1 cellular context compared by ENCODE assay signal in the genomic region with DNA sequence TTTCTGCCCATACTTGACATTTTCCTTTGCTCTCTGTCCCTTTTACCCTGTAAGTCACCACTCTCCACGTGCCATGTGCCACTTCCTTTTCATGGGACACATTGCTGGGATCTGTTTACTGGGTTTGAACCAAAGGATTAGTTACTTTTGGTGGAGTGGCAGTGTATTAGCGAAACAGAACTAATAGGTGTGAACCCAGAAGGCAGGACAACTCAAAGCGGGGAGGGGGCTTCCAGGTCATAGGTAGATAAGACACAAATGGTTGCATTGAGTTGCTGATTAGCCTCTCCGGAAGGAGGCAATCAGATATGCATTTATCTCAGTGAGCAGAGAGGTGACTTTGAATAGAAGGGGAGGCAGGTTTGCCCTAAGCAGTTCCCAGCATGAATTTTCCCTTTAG.
TF ChIP-seq lines count a peak whose summit lies in the region.

No MANE protein-coding gene starts in this region.

TF ChIP-seq in K562, 482 proteins besides CTCF, POLR2A, EP300 and RAD21 (continued from another document):
- TF ChIP-seq, protein P1, sequence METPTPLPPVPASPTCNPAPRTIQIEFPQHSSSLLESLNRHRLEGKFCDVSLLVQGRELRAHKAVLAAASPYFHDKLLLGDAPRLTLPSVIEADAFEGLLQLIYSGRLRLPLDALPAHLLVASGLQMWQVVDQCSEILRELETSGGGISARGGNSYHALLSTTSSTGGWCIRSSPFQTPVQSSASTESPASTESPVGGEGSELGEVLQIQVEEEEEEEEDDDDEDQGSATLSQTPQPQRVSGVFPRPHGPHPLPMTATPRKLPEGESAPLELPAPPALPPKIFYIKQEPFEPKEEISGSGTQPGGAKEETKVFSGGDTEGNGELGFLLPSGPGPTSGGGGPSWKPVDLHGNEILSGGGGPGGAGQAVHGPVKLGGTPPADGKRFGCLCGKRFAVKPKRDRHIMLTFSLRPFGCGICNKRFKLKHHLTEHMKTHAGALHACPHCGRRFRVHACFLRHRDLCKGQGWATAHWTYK (CRISPR knock-in tag; IDR thresholded peaks at IDR 0.05) = no peak
- TF ChIP-seq, protein P2, sequence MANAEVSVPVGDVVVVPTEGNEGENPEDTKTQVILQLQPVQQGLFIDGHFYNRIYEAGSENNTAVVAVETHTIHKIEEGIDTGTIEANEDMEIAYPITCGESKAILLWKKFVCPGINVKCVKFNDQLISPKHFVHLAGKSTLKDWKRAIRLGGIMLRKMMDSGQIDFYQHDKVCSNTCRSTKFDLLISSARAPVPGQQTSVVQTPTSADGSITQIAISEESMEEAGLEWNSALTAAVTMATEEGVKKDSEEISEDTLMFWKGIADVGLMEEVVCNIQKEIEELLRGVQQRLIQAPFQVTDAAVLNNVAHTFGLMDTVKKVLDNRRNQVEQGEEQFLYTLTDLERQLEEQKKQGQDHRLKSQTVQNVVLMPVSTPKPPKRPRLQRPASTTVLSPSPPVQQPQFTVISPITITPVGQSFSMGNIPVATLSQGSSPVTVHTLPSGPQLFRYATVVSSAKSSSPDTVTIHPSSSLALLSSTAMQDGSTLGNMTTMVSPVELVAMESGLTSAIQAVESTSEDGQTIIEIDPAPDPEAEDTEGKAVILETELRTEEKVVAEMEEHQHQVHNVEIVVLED (CRISPR knock-in tag; IDR thresholded peaks at IDR 0.05) = no peak
- peak; percentile 49; the same call in 1 of the 2 replicates for TF ChIP-seq SPI1 (IDR thresholded peaks at IDR 0.05; ENCODE audit: borderline replicate concordance, low read depth, low read length)
- TF ChIP-seq TRIM24 (IDR thresholded peaks at IDR 0.05) = peak in 1 of 2 experiments; percentile 74; a peak in 2 of 4 replicates
- no peak for TF ChIP-seq RFX1 (IDR thresholded peaks at IDR 0.05)
- TF ChIP-seq CHD4 (IDR thresholded peaks at IDR 0.05; ENCODE audit: insufficient read depth, insufficient replicate concordance, low read depth, low read length, poor library complexity, severe bottlenecking) = no peak
- TF ChIP-seq C11orf30 (IDR thresholded peaks at IDR 0.05; ENCODE audit: low read depth) = no peak
- peak; percentile 62; the same call in 1 of the 2 replicates for TF ChIP-seq ZNF668 (CRISPR knock-in tag; IDR thresholded peaks at IDR 0.05)
- no peak for TF ChIP-seq CAMTA2 (CRISPR knock-in tag; conservative IDR thresholded peaks at IDR 0.05)
- TF ChIP-seq MAFK (IDR thresholded peaks at IDR 0.05; ENCODE audit: low read length) = no peak
- TF ChIP-seq, protein P3, sequence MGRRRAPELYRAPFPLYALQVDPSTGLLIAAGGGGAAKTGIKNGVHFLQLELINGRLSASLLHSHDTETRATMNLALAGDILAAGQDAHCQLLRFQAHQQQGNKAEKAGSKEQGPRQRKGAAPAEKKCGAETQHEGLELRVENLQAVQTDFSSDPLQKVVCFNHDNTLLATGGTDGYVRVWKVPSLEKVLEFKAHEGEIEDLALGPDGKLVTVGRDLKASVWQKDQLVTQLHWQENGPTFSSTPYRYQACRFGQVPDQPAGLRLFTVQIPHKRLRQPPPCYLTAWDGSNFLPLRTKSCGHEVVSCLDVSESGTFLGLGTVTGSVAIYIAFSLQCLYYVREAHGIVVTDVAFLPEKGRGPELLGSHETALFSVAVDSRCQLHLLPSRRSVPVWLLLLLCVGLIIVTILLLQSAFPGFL (CRISPR knock-in tag; IDR thresholded peaks at IDR 0.05) = no peak
- TF ChIP-seq, protein P4, sequence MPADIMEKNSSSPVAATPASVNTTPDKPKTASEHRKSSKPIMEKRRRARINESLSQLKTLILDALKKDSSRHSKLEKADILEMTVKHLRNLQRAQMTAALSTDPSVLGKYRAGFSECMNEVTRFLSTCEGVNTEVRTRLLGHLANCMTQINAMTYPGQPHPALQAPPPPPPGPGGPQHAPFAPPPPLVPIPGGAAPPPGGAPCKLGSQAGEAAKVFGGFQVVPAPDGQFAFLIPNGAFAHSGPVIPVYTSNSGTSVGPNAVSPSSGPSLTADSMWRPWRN (IDR thresholded peaks at IDR 0.05; ENCODE audit: low read depth) = 0 out of 2 replicates have a peak, but pooled peaks have one; percentile 41
- TF ChIP-seq PCBP1 (IDR thresholded peaks at IDR 0.05; ENCODE audit: low read depth, low read length, poor library complexity, severe bottlenecking) = no peak
- TF ChIP-seq HLTF (IDR thresholded peaks at IDR 0.05) = no peak
- TF ChIP-seq, protein P5, sequence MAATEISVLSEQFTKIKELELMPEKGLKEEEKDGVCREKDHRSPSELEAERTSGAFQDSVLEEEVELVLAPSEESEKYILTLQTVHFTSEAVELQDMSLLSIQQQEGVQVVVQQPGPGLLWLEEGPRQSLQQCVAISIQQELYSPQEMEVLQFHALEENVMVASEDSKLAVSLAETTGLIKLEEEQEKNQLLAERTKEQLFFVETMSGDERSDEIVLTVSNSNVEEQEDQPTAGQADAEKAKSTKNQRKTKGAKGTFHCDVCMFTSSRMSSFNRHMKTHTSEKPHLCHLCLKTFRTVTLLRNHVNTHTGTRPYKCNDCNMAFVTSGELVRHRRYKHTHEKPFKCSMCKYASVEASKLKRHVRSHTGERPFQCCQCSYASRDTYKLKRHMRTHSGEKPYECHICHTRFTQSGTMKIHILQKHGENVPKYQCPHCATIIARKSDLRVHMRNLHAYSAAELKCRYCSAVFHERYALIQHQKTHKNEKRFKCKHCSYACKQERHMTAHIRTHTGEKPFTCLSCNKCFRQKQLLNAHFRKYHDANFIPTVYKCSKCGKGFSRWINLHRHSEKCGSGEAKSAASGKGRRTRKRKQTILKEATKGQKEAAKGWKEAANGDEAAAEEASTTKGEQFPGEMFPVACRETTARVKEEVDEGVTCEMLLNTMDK (IDR thresholded peaks at IDR 0.05; ENCODE audit: borderline replicate concordance, insufficient read depth, low read depth, low read length, poor library complexity, severe bottlenecking) = no peak
- TF ChIP-seq, protein P6, sequence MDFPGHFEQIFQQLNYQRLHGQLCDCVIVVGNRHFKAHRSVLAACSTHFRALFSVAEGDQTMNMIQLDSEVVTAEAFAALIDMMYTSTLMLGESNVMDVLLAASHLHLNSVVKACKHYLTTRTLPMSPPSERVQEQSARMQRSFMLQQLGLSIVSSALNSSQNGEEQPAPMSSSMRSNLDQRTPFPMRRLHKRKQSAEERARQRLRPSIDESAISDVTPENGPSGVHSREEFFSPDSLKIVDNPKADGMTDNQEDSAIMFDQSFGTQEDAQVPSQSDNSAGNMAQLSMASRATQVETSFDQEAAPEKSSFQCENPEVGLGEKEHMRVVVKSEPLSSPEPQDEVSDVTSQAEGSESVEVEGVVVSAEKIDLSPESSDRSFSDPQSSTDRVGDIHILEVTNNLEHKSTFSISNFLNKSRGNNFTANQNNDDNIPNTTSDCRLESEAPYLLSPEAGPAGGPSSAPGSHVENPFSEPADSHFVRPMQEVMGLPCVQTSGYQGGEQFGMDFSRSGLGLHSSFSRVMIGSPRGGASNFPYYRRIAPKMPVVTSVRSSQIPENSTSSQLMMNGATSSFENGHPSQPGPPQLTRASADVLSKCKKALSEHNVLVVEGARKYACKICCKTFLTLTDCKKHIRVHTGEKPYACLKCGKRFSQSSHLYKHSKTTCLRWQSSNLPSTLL (IDR thresholded peaks at IDR 0.05) = no peak
- TF ChIP-seq PTRF (tag; IDR thresholded peaks at IDR 0.05) = no peak
- peak; percentile 95 for TF ChIP-seq ETV1 (tag; conservative IDR thresholded peaks at IDR 0.05; ENCODE audit: low read depth)
- TF ChIP-seq GABPB2 (CRISPR knock-in tag; conservative IDR thresholded peaks at IDR 0.05) = no peak
- no peak for TF ChIP-seq EHMT2 (IDR thresholded peaks at IDR 0.05)
- TF ChIP-seq NFIC (IDR thresholded peaks at IDR 0.05) = peak; percentile 66
- no peak for TF ChIP-seq NFE2L1 (tag; IDR thresholded peaks at IDR 0.05; ENCODE audit: borderline replicate concordance, low read depth)
- TF ChIP-seq STAT5B (CRISPR knock-in tag; IDR thresholded peaks at IDR 0.05) = no peak
- TF ChIP-seq CBFA2T2 (conservative IDR thresholded peaks at IDR 0.05) = peak; percentile 85
- no peak for TF ChIP-seq SP2 (IDR thresholded peaks at IDR 0.05; ENCODE audit: extremely low read depth, low read depth, low read length, poor library complexity, severe bottlenecking)
- TF ChIP-seq, protein P7, sequence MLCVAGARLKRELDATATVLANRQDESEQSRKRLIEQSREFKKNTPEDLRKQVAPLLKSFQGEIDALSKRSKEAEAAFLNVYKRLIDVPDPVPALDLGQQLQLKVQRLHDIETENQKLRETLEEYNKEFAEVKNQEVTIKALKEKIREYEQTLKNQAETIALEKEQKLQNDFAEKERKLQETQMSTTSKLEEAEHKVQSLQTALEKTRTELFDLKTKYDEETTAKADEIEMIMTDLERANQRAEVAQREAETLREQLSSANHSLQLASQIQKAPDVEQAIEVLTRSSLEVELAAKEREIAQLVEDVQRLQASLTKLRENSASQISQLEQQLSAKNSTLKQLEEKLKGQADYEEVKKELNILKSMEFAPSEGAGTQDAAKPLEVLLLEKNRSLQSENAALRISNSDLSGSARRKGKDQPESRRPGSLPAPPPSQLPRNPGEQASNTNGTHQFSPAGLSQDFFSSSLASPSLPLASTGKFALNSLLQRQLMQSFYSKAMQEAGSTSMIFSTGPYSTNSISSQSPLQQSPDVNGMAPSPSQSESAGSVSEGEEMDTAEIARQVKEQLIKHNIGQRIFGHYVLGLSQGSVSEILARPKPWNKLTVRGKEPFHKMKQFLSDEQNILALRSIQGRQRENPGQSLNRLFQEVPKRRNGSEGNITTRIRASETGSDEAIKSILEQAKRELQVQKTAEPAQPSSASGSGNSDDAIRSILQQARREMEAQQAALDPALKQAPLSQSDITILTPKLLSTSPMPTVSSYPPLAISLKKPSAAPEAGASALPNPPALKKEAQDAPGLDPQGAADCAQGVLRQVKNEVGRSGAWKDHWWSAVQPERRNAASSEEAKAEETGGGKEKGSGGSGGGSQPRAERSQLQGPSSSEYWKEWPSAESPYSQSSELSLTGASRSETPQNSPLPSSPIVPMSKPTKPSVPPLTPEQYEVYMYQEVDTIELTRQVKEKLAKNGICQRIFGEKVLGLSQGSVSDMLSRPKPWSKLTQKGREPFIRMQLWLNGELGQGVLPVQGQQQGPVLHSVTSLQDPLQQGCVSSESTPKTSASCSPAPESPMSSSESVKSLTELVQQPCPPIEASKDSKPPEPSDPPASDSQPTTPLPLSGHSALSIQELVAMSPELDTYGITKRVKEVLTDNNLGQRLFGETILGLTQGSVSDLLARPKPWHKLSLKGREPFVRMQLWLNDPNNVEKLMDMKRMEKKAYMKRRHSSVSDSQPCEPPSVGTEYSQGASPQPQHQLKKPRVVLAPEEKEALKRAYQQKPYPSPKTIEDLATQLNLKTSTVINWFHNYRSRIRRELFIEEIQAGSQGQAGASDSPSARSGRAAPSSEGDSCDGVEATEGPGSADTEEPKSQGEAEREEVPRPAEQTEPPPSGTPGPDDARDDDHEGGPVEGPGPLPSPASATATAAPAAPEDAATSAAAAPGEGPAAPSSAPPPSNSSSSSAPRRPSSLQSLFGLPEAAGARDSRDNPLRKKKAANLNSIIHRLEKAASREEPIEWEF (CRISPR knock-in tag; IDR thresholded peaks at IDR 0.05) = no peak
- TF ChIP-seq TCF3 (CRISPR knock-in tag; IDR thresholded peaks at IDR 0.05) = peak; percentile 69
- no peak for TF ChIP-seq SRSF3 (IDR thresholded peaks at IDR 0.05; ENCODE audit: insufficient read depth, low read length)
- TF ChIP-seq POLR3G (IDR thresholded peaks at IDR 0.05; ENCODE audit: extremely low read depth, insufficient read length, insufficient replicate concordance) = no peak
- no peak for TF ChIP-seq TCF7 (IDR thresholded peaks at IDR 0.05; ENCODE audit: borderline replicate concordance)
- TF ChIP-seq MECOM (CRISPR knock-in tag; IDR thresholded peaks at IDR 0.05) = no peak
